ENCODE assay signal across 8 cellular contexts in the genomic region with DNA sequence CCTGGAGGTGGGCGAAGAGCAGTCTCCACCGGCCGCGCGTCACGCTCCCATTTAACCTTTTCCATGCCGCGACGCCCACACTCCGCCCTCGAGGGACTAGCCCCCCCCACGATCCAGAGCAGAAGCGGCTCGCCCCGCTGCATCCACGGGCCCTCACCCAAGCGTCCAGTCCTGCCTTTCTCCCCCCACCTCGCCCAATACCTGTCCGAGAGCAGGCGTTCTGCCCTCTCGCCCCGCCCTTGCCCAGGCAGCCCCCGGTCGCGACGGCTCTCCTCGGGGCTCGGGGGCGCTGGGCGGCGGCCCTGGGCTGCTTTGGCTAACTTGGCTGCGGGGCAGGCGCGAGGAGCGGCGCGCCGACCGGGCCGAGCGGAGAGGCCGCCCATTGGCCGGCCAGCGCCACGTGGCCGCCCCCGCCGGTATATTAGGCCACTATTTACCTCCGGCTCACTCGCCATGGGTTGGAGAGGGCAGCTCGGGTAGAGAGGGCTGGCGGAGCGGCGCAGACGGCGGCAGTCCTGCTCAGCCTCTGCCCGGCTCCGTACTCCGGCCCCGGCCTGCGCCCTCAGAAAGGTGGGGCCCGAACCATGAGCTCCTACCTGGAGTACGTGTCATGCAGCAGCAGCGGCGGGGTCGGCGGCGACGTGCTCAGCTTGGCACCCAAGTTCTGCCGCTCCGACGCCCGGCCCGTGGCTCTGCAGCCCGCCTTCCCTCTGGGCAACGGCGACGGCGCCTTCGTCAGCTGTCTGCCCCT. TPM values are rescaled to one million over a fixed set of nuclear protein-coding genes. Genes with fewer than 3 reads are reported as not detected.
A peak's percentile ranks its signal among the peaks of the same experiment; 100 is the strongest.
DNase-seq lines count a peak whose midpoint lies in the region; ATAC-seq and TF ChIP-seq lines count a peak whose summit lies in the region.

A gene (plus strand): TSS at position 451 of the 751 bp plus-strand sequence. CDS start 134 bp downstream, at position 585.

- peaks cover 17% of the 10 kb centered on the region for H3K4me1 Mint-ChIP-seq in chondrocyte (ENCODE audit: low read depth)

- H3K9me3 ChIP-seq in stomach, result peaks cover 0 to 5% (median 0%) of the 10 kb centered on the region in 4 donors

- peaks cover 2% of the 10 kb centered on the region for H3K36me3 Mint-ChIP-seq in chondrocyte (ENCODE audit: low read depth)

- TF ChIP-seq POLR2A in stomach (IDR thresholded peaks at IDR 0.05), result no peak

- TF ChIP-seq CTCF in chondrocyte (IDR thresholded peaks at IDR 0.05) (no peak), stomach (IDR thresholded peaks at IDR 0.05) (no peak)

- no peak for TF ChIP-seq EP300 in stomach (IDR thresholded peaks at IDR 0.05)

- peaks cover 10% of the 10 kb centered on the region for H3K9me3 Mint-ChIP-seq in chondrocyte (ENCODE audit: low read depth)

- peak within 1 kb of the TSS in 3 of 5 donors; percentile 20 to 66 (median 39) for H3K27ac ChIP-seq in stomach

- WGBS in stomach, 5 donors, result 1 to 7% (median 5%) methylated on average over 39 to 80 of the region's 80 CpGs

- peak; percentile 83 for DNase-seq in AG08395 (ENCODE audit: low spot score)
- peak; percentile 93 for DNase-seq in NCI-H748 (lab: John Stamatoyannopoulos, UW; ENCODE audit: unreplicated experiment)
- no peak for DNase-seq in chondrocyte (ENCODE audit: low spot score)
- DNase-seq in left lobe of liver (ENCODE audit: low spot score), result no peak
- no peak for DNase-seq in stomach
- DNase-seq in NOMO-1 treated with dmso at 0.1 percent for 144 hours (lab: John Stamatoyannopoulos, UW; ENCODE audit: unreplicated experiment), result no peak

- H3K27ac Mint-ChIP-seq in chondrocyte (ENCODE audit: unreplicated experiment), result no peak within 1 kb of the TSS

- peak within 1 kb of the TSS; percentile 62 for H3K4me3 Mint-ChIP-seq in chondrocyte (ENCODE audit: unreplicated experiment)

- no peaks in the 10 kb centered on the region for H3K36me3 ChIP-seq in stomach

- H3K27me3 Mint-ChIP-seq in chondrocyte (ENCODE audit: low read depth), result peaks cover 72% of the 10 kb centered on the region

- H3K4me3 ChIP-seq in stomach, result peak within 1 kb of the TSS; percentile 53 to 73 (median 61)

- H3K4me1 ChIP-seq in stomach, result peaks cover 26 to 32% (median 29%) of the 10 kb centered on the region in 4 donors

- peaks cover 14 to 100% (median 78%) of the 10 kb centered on the region in 3 donors for H3K27me3 ChIP-seq in stomach

- intact Hi-C loops in stomach (cut with DNase I; ENCODE audit: low total_unique reads), result no loop called here

- ATAC-seq in GM18511 (IDR thresholded peaks at IDR 0.05; ENCODE audit: unreplicated experiment) (peak; percentile 61), left lobe of liver (peak; percentile 86), GM21360 (IDR thresholded peaks at IDR 0.05; ENCODE audit: unreplicated experiment) (no peak)

RNA-seq across cellular contexts. Expression of the gene that starts here (rescaled TPM):
- total RNA-seq in chondrocyte, result not detected in 3 replicates
- total RNA-seq in left lobe of liver, result not detected
- under 1 TPM in 1 of 5 donors, not detected in 4; 0.18 TPM for total RNA-seq in stomach
- polyA plus RNA-seq in stomach, result under 1 TPM in 2 of 3 donors, not detected in 1; 0.12 to 0.23 TPM

Comparison
In these comparisons a context has a peak if more than half of its experiments do, and no peak if none do; other contexts are left out.
1. Peak in ATAC-seq in left lobe of liver; RNA of the gene not detected or under 1 TPM.
2. DNase-seq: peak in AG08395 (single experiment) and NCI-H748 (single experiment); none in chondrocyte (single experiment), left lobe of liver (single experiment), stomach (single experiment) and NOMO-1 treated with dmso at 0.1 percent for 144 hours (single experiment).